In genomic region chr22:30444632-30445437, GRCh38 we compare ENCODE assay signal across 9 cellular contexts. TPM values are rescaled to one million over a fixed set of nuclear protein-coding genes. Genes with fewer than 3 reads are reported as not detected.
DNase-seq lines count a peak whose midpoint lies in the region; ATAC-seq, FAIRE-seq and TF ChIP-seq lines count a peak whose summit lies in the region.
"Had no signal": no experiment of that assay in that cellular context is flagged by ENCODE, and none has a peak within 500 bp of the region (broad histone marks: within the 10 kb centered on the region; RNA-seq: fewer than 3 reads in every experiment).

No MANE protein-coding gene starts in this region.

- peaks cover 4% of the 10 kb centered on the region for H3K27me3 ChIP-seq in AG04450 (ENCODE audit: control insufficient read depth, insufficient read depth, low read length)
- no peaks in the 10 kb centered on the region for H3K27me3 ChIP-seq in mesendoderm (ENCODE audit: insufficient read depth, low read length, poor library complexity)

- no peak overlapping the region for H2AK5ac ChIP-seq in mesendoderm (ENCODE audit: low read length)

- H3K4me3 ChIP-seq in AG04450 (ENCODE audit: low read depth, low read length), result no peak overlapping the region
- H3K4me3 ChIP-seq in mesendoderm (ENCODE audit: low read length), result no peak overlapping the region

- H3K4me1 Mint-ChIP-seq in activated B cell treated with CpG ODN at 0.5 μM for 24 hours (peaks cover 11% of the 10 kb centered on the region), type B pancreatic cell (ENCODE audit: unreplicated experiment) (peaks cover 9% of the 10 kb centered on the region)

- H3K4me2 ChIP-seq in mesendoderm (ENCODE audit: low read length), result peak overlapping the region; percentile 74

- H4K8ac ChIP-seq in mesendoderm (ENCODE audit: low read depth, low read length), result peak overlapping the region; percentile 95

- peak overlapping the region; percentile 99 for H4K5ac ChIP-seq in mesendoderm (ENCODE audit: low read length)

- no peak overlapping the region for H3K4ac ChIP-seq in mesendoderm (ENCODE audit: low read depth, low read length)

- H3K9me3 Mint-ChIP-seq in activated B cell treated with CpG ODN at 0.5 μM for 24 hours, result peaks cover 5% of the 10 kb centered on the region
- no peaks in the 10 kb centered on the region for H3K9me3 Mint-ChIP-seq in type B pancreatic cell

- H3K36me3 Mint-ChIP-seq in activated B cell treated with CpG ODN at 0.5 μM for 24 hours (ENCODE audit: low read depth) (no peaks in the 10 kb centered on the region), type B pancreatic cell (no peaks in the 10 kb centered on the region)

- H3K27ac Mint-ChIP-seq in activated B cell treated with CpG ODN at 0.5 μM for 24 hours, result no peak overlapping the region
- no peak overlapping the region for H3K27ac Mint-ChIP-seq in type B pancreatic cell

- peak overlapping the region; percentile 80 for H3K56ac ChIP-seq in mesendoderm (ENCODE audit: low read length)

- no peaks in the 10 kb centered on the region for H3K79me1 ChIP-seq in mesendoderm (ENCODE audit: low read length)

- POLR2A ChIA-PET in AG04450 (lab: Yijun Ruan, JAX) (no interaction called here), activated B cell treated with CpG ODN at 0.5 μM for 24 hours (lab: Charles Lee) (no interaction called here)

- DNase-seq in AG04450 (ENCODE audit: low read depth, low spot score) (no peak), GM12892 (ENCODE audit: insufficient read length) (peak; percentile 73), NCI-H2029 (lab: John Stamatoyannopoulos, UW) (peak; percentile 30), activated B cell treated with CpG ODN at 0.5 μM for 24 hours (no peak), ecto neural progenitor cell (ENCODE audit: low spot score) (peak; percentile 89), mesendoderm (peak; percentile 87), type B pancreatic cell (ENCODE audit: extremely low spot score, unreplicated experiment) (no peak)

- H2BK120ac ChIP-seq in mesendoderm (ENCODE audit: low read depth, low read length), result no peak overlapping the region

- intact Hi-C loops in activated B cell treated with CpG ODN at 0.5 μM for 24 hours (cut with micrococcal nuclease), result loop anchor here (1.0 to 2.0 kb wide), 2 partner anchors 40 to 158 kb away; no protein-coding TSS in a partner anchor

- peak; percentile 86 for FAIRE-seq in GM12892 (lab: Jason Lieb, UNC)

- H3K79me2 ChIP-seq in mesendoderm (ENCODE audit: control insufficient read depth, insufficient read depth, low read length), result no peaks in the 10 kb centered on the region

- H3K4me1 ChIP-seq in mesendoderm (ENCODE audit: control insufficient read depth, low read depth, low read length), result peaks cover 2% of the 10 kb centered on the region

- H3K27ac ChIP-seq in AG04450 (ENCODE audit: low read depth, low read length), result no peak overlapping the region
- H3K27ac ChIP-seq in mesendoderm (ENCODE audit: low read depth, low read length), result no peak overlapping the region

- TF ChIP-seq POLR2A in GM12892 (IDR thresholded peaks at IDR 0.05; ENCODE audit: low read depth, low read length), result peak; percentile 81

- TF ChIP-seq CTCF in AG04450 (IDR thresholded peaks at IDR 0.05; ENCODE audit: low read depth, low read length) (peak; percentile 70), activated B cell treated with CpG ODN at 0.5 μM for 24 hours (IDR thresholded peaks at IDR 0.05) (peak; percentile 22), type B pancreatic cell (conservative IDR thresholded peaks at IDR 0.05) (peak; percentile 87)

- H3K27me3 Mint-ChIP-seq in activated B cell treated with CpG ODN at 0.5 μM for 24 hours, result peaks cover 44% of the 10 kb centered on the region
- peaks cover 8% of the 10 kb centered on the region for H3K27me3 Mint-ChIP-seq in type B pancreatic cell

- H3K4me3 Mint-ChIP-seq in activated B cell treated with CpG ODN at 0.5 μM for 24 hours (no peak overlapping the region), type B pancreatic cell (no peak overlapping the region)

- no peak overlapping the region for H3K23ac ChIP-seq in mesendoderm (ENCODE audit: low read length)

- CTCF ChIA-PET in AG04450 (lab: Charles Lee), result interaction anchor here (0.7 to 3.8 kb wide), 7 partner anchors 12 to 844 kb away, joined by 3 to 30 read pairs (median 5); no protein-coding TSS in a partner anchor
- CTCF ChIA-PET in activated B cell treated with CpG ODN at 0.5 μM for 24 hours (lab: Charles Lee), result no interaction called here

- ATAC-seq in activated B cell treated with CpG ODN at 0.5 μM for 24 hours (ENCODE audit: low read depth) (peak; percentile 71), GM18511 (IDR thresholded peaks at IDR 0.05; ENCODE audit: unreplicated experiment) (no peak)

- H2BK15ac ChIP-seq in mesendoderm (replicated peaks; ENCODE audit: low read depth), result no peak overlapping the region

- H2BK5ac ChIP-seq in mesendoderm (ENCODE audit: low read length), result no peak overlapping the region

- WGBS in mesendoderm (ENCODE audit: extremely low coverage, insufficient coverage, low lambda C conversion rate), result no CpG with 5 or more reads among the region's 11 CpGs

- H3K9me3 ChIP-seq in AG04450 (ENCODE audit: control insufficient read depth, insufficient read depth, low read length), result no peaks in the 10 kb centered on the region; the same call in 1 of the 2 replicates

- peak overlapping the region; percentile 56 for H3K18ac ChIP-seq in mesendoderm (ENCODE audit: low read length)

- no peaks in the 10 kb centered on the region for H3K36me3 ChIP-seq in mesendoderm (ENCODE audit: control insufficient read depth, insufficient read depth, low read length)

- H3K9ac ChIP-seq in mesendoderm (ENCODE audit: low read length), result peak overlapping the region; percentile 69

RNA-seq across cellular contexts. Expression of gene MTFP1, which starts 19.3 kb away (rescaled TPM):
- polyA plus RNA-seq in AG04450 (2011; rRNA removed), result 4.1 and 4.2 TPM in 2 replicates
- 1.4 and 3.0 TPM in 2 replicates for polyA minus RNA-seq in AG04450 (2011; rRNA and poly(A)+ RNA removed)
- polyA plus RNA-seq in GM12892 (2012; ENCODE audit: missing spikeins), result 53.5 TPM
- total RNA-seq in activated B cell treated with CpG ODN at 0.5 μM for 24 hours (30.8 and 33.9 TPM in 2 replicates), type B pancreatic cell (ENCODE audit: low replicate concordance) (16.1 and 20.6 TPM in 2 replicates)
- polyA plus RNA-seq in mesendoderm (2013, experiment 1 of 2), result 24.5 TPM
- polyA plus RNA-seq in mesendoderm (2013, experiment 2 of 2), result 24.6 TPM

RNA-seq across cellular contexts. Expression of gene SEC14L3, which starts 27.0 kb away (rescaled TPM):
- not detected in 2 replicates for polyA plus RNA-seq in AG04450 (2011; rRNA removed)
- not detected in 2 replicates for polyA minus RNA-seq in AG04450 (2011; rRNA and poly(A)+ RNA removed)
- not detected for polyA plus RNA-seq in GM12892 (2012; ENCODE audit: missing spikeins)
- total RNA-seq in activated B cell treated with CpG ODN at 0.5 μM for 24 hours (not detected in 2 replicates), type B pancreatic cell (ENCODE audit: low replicate concordance) (not detected in 2 replicates)
- polyA plus RNA-seq in mesendoderm (2013, experiment 1 of 2), result not detected
- polyA plus RNA-seq in mesendoderm (2013, experiment 2 of 2), result not detected
- total RNA-seq: skeletal muscle tissue had no signal

RNA-seq across cellular contexts. Expression of gene SEC14L2, which starts 48.0 kb away (rescaled TPM):
- 15.8 and 17.7 TPM in 2 replicates for polyA plus RNA-seq in AG04450 (2011; rRNA removed)
- 21.5 and 33.0 TPM in 2 replicates for polyA minus RNA-seq in AG04450 (2011; rRNA and poly(A)+ RNA removed)
- polyA plus RNA-seq in GM12892 (2012; ENCODE audit: missing spikeins), result 2.9 TPM
- total RNA-seq in activated B cell treated with CpG ODN at 0.5 μM for 24 hours (0.40 and 0.42 TPM in 2 replicates), type B pancreatic cell (ENCODE audit: low replicate concordance) (7.9 and 9.6 TPM in 2 replicates)
- 1.6 TPM for polyA plus RNA-seq in mesendoderm (2013, experiment 1 of 2)
- 1.2 TPM for polyA plus RNA-seq in mesendoderm (2013, experiment 2 of 2)

RNA-seq across cellular contexts. Expression of gene RNF215, which starts 57.6 kb away (rescaled TPM):
- polyA plus RNA-seq in AG04450 (2011; rRNA removed), result 11.4 and 12.1 TPM in 2 replicates
- 21.1 and 25.1 TPM in 2 replicates for polyA minus RNA-seq in AG04450 (2011; rRNA and poly(A)+ RNA removed)
- polyA plus RNA-seq in GM12892 (2012; ENCODE audit: missing spikeins), result 5.6 TPM
- 8.6 and 8.8 TPM in 2 replicates for total RNA-seq in activated B cell treated with CpG ODN at 0.5 μM for 24 hours
- polyA plus RNA-seq in mesendoderm (2013, experiment 1 of 2), result 3.1 TPM
- polyA plus RNA-seq in mesendoderm (2013, experiment 2 of 2), result 2.9 TPM
- total RNA-seq in type B pancreatic cell (ENCODE audit: low replicate concordance), result 16.9 and 29.2 TPM in 2 replicates

Comparison
In these comparisons a context has a peak if more than half of its experiments do, and no peak if none do; other contexts are left out.
1. DNase-seq: peak in GM12892 (single experiment), NCI-H2029 (single experiment), ecto neural progenitor cell (single experiment) and mesendoderm (single experiment); none in AG04450 (single experiment), activated B cell treated with CpG ODN at 0.5 μM for 24 hours (single experiment) and type B pancreatic cell (single experiment).
2. CTCF ChIP-seq: peak in every context shown above with its lines; median percentile 87 in type B pancreatic cell; 70 in AG04450; 22 in activated B cell treated with CpG ODN at 0.5 μM for 24 hours.